In genomic region chr10:99793819-99794218, GRCh38 we compare ENCODE assay signal across 8 cellular contexts.
"Had no signal": no experiment of that assay in that cellular context is flagged by ENCODE, and none has a peak within 500 bp of the region (broad histone marks: within the 10 kb centered on the region; RNA-seq: fewer than 3 reads in every experiment).

No MANE protein-coding gene starts in this region.

- H3K9ac ChIP-seq: GM23248 had no signal

- H3K27ac ChIP-seq: GM23248, HL-60 had no signal

- ATAC-seq: HCT116 had no signal

- H3K4me3 ChIP-seq: GM23248, HAP-1 had no signal

- H3K9me3 ChIP-seq: HAP-1 had no signal

- DNase-seq: GM23248, GOT3, H7, HFFc6, KG1 had no signal

- H2AFZ ChIP-seq: GM23248 had no signal

- H3K36me3 ChIP-seq: HAP-1 had no signal
